In genomic region chr3:149086232-149086988, GRCh38 we compare ENCODE assay signal across 1 cellular context.
TF ChIP-seq lines count a peak whose summit lies in the region.

TSS of gene HLTF (minus strand) at chr3:149086533. CDS start at chr3:149086336, 197 bp downstream.

TF ChIP-seq in HepG2, 621 proteins besides CTCF, POLR2A, EP300 and RAD21 (continued from another document and continues in another):
- TF ChIP-seq ZBTB40 (IDR thresholded peaks at IDR 0.05) (no peak), ZBTB40 (CRISPR knock-in tag; IDR thresholded peaks at IDR 0.05) (peak; percentile 16; the same call in 1 of the 2 replicates), AKAP8 (CRISPR knock-in tag; IDR thresholded peaks at IDR 0.05) (no peak), ZNF549 (CRISPR knock-in tag; IDR thresholded peaks at IDR 0.05) (peak; percentile 74; the same call in 1 of the 2 replicates), SRF (IDR thresholded peaks at IDR 0.05; ENCODE audit: low read depth, low read length) (no peak), ZFP62 (CRISPR knock-in tag; IDR thresholded peaks at IDR 0.05) (no peak), PRDM4 (CRISPR knock-in tag; IDR thresholded peaks at IDR 0.05; ENCODE audit: borderline replicate concordance) (no peak), ZNF678 (CRISPR knock-in tag; IDR thresholded peaks at IDR 0.05) (peak; percentile 89; the same call in 1 of the 2 replicates), HMG20A (CRISPR knock-in tag; IDR thresholded peaks at IDR 0.05; ENCODE audit: borderline replicate concordance) (no peak), ZNF30 (CRISPR knock-in tag; IDR thresholded peaks at IDR 0.05) (peak; percentile 77; the same call in 1 of the 2 replicates), ZNF724P (CRISPR knock-in tag; IDR thresholded peaks at IDR 0.05; ENCODE audit: borderline replicate concordance) (peak; percentile 82), GATAD2A (CRISPR knock-in tag; IDR thresholded peaks at IDR 0.05) (peak; percentile 66; the same call in 1 of the 2 replicates), ZSCAN21 (CRISPR knock-in tag; IDR thresholded peaks at IDR 0.05; ENCODE audit: borderline replicate concordance) (no peak), TEAD3 (CRISPR knock-in tag; optimal IDR thresholded peaks at IDR 0.05; ENCODE audit: borderline replicate concordance) (peak; percentile 37), DBP (CRISPR knock-in tag; IDR thresholded peaks at IDR 0.05; ENCODE audit: not compliant biosample characterization) (peak; percentile 93), HNF1B (CRISPR knock-in tag; IDR thresholded peaks at IDR 0.05) (peak; percentile 12; the same call in 1 of the 2 replicates), RNF219 (CRISPR knock-in tag; IDR thresholded peaks at IDR 0.05) (no peak), MED13 (CRISPR knock-in tag; IDR thresholded peaks at IDR 0.05) (0 out of 2 replicates have a peak, but pooled peaks have one; percentile 19), SMARCC2 (IDR thresholded peaks at IDR 0.05) (no peak), ZBTB46 (CRISPR knock-in tag; IDR thresholded peaks at IDR 0.05; ENCODE audit: borderline replicate concordance) (no peak), PBX2 (CRISPR knock-in tag; IDR thresholded peaks at IDR 0.05) (peak; percentile 98), AHR (CRISPR knock-in tag; IDR thresholded peaks at IDR 0.05) (peak; percentile 84; the same call in 1 of the 2 replicates), PRMT3 (CRISPR knock-in tag; IDR thresholded peaks at IDR 0.05; ENCODE audit: borderline replicate concordance, low read depth) (peak; percentile 91; the same call in 1 of the 2 replicates), SALL2 (CRISPR knock-in tag; IDR thresholded peaks at IDR 0.05) (peak; percentile 85), ZNF790 (CRISPR knock-in tag; IDR thresholded peaks at IDR 0.05; ENCODE audit: borderline replicate concordance) (peak; percentile 72; the same call in 1 of the 2 replicates), ARID3A (IDR thresholded peaks at IDR 0.05; ENCODE audit: low read depth, low read length) (no peak), MBNL3 (CRISPR knock-in tag; conservative IDR thresholded peaks at IDR 0.05) (no peak), GPN1 (CRISPR knock-in tag; IDR thresholded peaks at IDR 0.05; ENCODE audit: borderline replicate concordance) (no peak), ONECUT2 (CRISPR knock-in tag; IDR thresholded peaks at IDR 0.05) (0 out of 2 replicates have a peak, but pooled peaks have one; percentile 58), NR1H2 (CRISPR knock-in tag; IDR thresholded peaks at IDR 0.05; ENCODE audit: borderline replicate concordance, low read depth) (no peak), WIZ (CRISPR knock-in tag; IDR thresholded peaks at IDR 0.05) (no peak), CHD4 (IDR thresholded peaks at IDR 0.05; ENCODE audit: borderline replicate concordance, low read length) (no peak), RBM22 (optimal IDR thresholded peaks at IDR 0.05; ENCODE audit: low read length) (no peak), ZNF460 (CRISPR knock-in tag; IDR thresholded peaks at IDR 0.05; ENCODE audit: borderline replicate concordance) (no peak), NAIF1 (CRISPR knock-in tag; IDR thresholded peaks at IDR 0.05; ENCODE audit: borderline replicate concordance) (peak; percentile 55), ZMYM3 (CRISPR knock-in tag; IDR thresholded peaks at IDR 0.05) (no peak), CHCHD3 (CRISPR knock-in tag; IDR thresholded peaks at IDR 0.05) (0 out of 2 replicates have a peak, but pooled peaks have one; percentile 37), ZBTB38 (CRISPR knock-in tag; IDR thresholded peaks at IDR 0.05) (0 out of 2 replicates have a peak, but pooled peaks have one; percentile 2), ADNP (CRISPR knock-in tag; IDR thresholded peaks at IDR 0.05) (no peak), FOXA3 (CRISPR knock-in tag; IDR thresholded peaks at IDR 0.05) (peak; percentile 31; the same call in 1 of the 2 replicates)
